In the genomic region with DNA sequence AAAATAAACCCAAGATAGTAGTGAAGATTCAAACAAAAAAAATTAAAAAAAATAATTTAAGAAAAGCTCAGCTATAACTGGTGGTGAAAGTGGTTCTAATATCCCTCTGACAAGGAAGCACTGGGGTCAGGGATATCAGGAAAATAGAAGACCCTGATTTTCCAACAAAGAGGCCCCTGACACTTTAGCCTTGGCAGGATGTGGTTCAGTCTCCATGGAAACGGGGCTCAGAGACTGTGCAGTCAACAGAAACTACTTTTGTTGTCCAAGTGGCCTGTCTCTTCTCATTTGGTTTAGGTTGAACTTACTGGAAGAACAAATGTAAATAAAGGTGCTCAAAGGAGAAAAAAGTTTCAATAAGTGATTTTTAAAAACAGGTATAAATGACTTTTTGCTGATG, we compare ENCODE assay signal across 8 cellular contexts. TPM values are rescaled to one million over a fixed set of nuclear protein-coding genes. Genes with fewer than 3 reads are reported as not detected.
DNase-seq lines count a peak whose midpoint lies in the region; ATAC-seq and TF ChIP-seq lines count a peak whose summit lies in the region.

No MANE protein-coding gene starts in this region.

- peak overlapping the region; percentile 72 for H3K27ac Mint-ChIP-seq in activated naive CD8-positive, alpha-beta T cell treated with anti-CD3 and anti-CD28 coated beads, Interleukin-2, amount 50 U/mL, for 24 hours
- peak overlapping the region; percentile 95 for H3K27ac Mint-ChIP-seq in neural crest cell (ENCODE audit: unreplicated experiment)

- DNase-seq in GM12864 (ENCODE audit: low read depth) (peak; percentile 24), NB4 (ENCODE audit: low read depth) (peak; percentile 61), neural crest cell (ENCODE audit: low read depth, low spot score) (peak; percentile 33), NCI-H345 treated with DMSO at 0.1 percent for 48 hours (lab: John Stamatoyannopoulos, UW; ENCODE audit: unreplicated experiment) (no peak), SKM-1 (lab: John Stamatoyannopoulos, UW; ENCODE audit: unreplicated experiment) (no peak), ureter (ENCODE audit: low spot score) (no peak)
- DNase-seq in activated naive CD8-positive, alpha-beta T cell treated with anti-CD3 and anti-CD28 coated beads, Interleukin-2, amount 50 U/mL, for 24 hours, result peak; percentile 22

- H3K4me3 ChIP-seq in GM12864 (ENCODE audit: low read depth, low read length) (no peak overlapping the region), NB4 (ENCODE audit: low read depth, low read length) (no peak overlapping the region)

- H3K4me1 Mint-ChIP-seq in activated naive CD8-positive, alpha-beta T cell treated with anti-CD3 and anti-CD28 coated beads, Interleukin-2, amount 50 U/mL, for 24 hours, result peaks cover 25% of the 10 kb centered on the region
- H3K4me1 Mint-ChIP-seq in neural crest cell, result peaks cover 69% of the 10 kb centered on the region

- ATAC-seq in activated naive CD8-positive, alpha-beta T cell treated with anti-CD3 and anti-CD28 coated beads, Interleukin-2, amount 50 U/mL, for 24 hours, result peak; percentile 63
- no peak for ATAC-seq in HG02840 (IDR thresholded peaks at IDR 0.05; ENCODE audit: low FRiP score, unreplicated experiment)

- no peaks in the 10 kb centered on the region for H3K9me3 Mint-ChIP-seq in activated naive CD8-positive, alpha-beta T cell treated with anti-CD3 and anti-CD28 coated beads, Interleukin-2, amount 50 U/mL, for 24 hours
- H3K9me3 Mint-ChIP-seq in neural crest cell, result no peaks in the 10 kb centered on the region

- no peak for TF ChIP-seq POLR2A in NB4 (IDR thresholded peaks at IDR 0.05; ENCODE audit: extremely low read depth, insufficient read length)

- no peak overlapping the region for H3K4me3 Mint-ChIP-seq in activated naive CD8-positive, alpha-beta T cell treated with anti-CD3 and anti-CD28 coated beads, Interleukin-2, amount 50 U/mL, for 24 hours
- H3K4me3 Mint-ChIP-seq in neural crest cell, result peak overlapping the region; percentile 74

- H3K27me3 Mint-ChIP-seq in activated naive CD8-positive, alpha-beta T cell treated with anti-CD3 and anti-CD28 coated beads, Interleukin-2, amount 50 U/mL, for 24 hours, result no peaks in the 10 kb centered on the region
- H3K27me3 Mint-ChIP-seq in neural crest cell (ENCODE audit: low read depth), result no peaks in the 10 kb centered on the region

- no peak for TF ChIP-seq CTCF in GM12864 (IDR thresholded peaks at IDR 0.05; ENCODE audit: low read depth, low read length, missing control alignments)
- no peak for TF ChIP-seq CTCF in NB4 (IDR thresholded peaks at IDR 0.05; ENCODE audit: low read depth, low read length)
- TF ChIP-seq CTCF in neural crest cell (conservative IDR thresholded peaks at IDR 0.05), result no peak

- H3K36me3 Mint-ChIP-seq in activated naive CD8-positive, alpha-beta T cell treated with anti-CD3 and anti-CD28 coated beads, Interleukin-2, amount 50 U/mL, for 24 hours (ENCODE audit: low read depth), result peaks cover 61% of the 10 kb centered on the region
- H3K36me3 Mint-ChIP-seq in neural crest cell (ENCODE audit: low read depth), result peaks cover 16% of the 10 kb centered on the region

RNA-seq across cellular contexts. Expression of gene INTS14, which starts 27.2 kb away (rescaled TPM):
- total RNA-seq in neural crest cell (53.1 and 54.6 TPM in 2 replicates), ureter (57.2 TPM)

RNA-seq across cellular contexts. Expression of gene SLC24A1, which starts 38.0 kb away (rescaled TPM):
- total RNA-seq in neural crest cell (5.4 and 8.9 TPM in 2 replicates), ureter (24.9 TPM)

RNA-seq across cellular contexts. Expression of gene HACD3, which starts 53.4 kb away (rescaled TPM):
- total RNA-seq in neural crest cell, result 147 and 153 TPM in 2 replicates
- 107 TPM for total RNA-seq in ureter

Comparison
In these comparisons a context has a peak if more than half of its experiments do, and no peak if none do; other contexts are left out.
1. DNase-seq: peak in GM12864 (single experiment), NB4 (single experiment), activated naive CD8-positive, alpha-beta T cell treated with anti-CD3 and anti-CD28 coated beads, Interleukin-2, amount 50 U/mL, for 24 hours (single experiment) and neural crest cell (single experiment); none in NCI-H345 treated with DMSO at 0.1 percent for 48 hours (single experiment), SKM-1 (single experiment) and ureter (single experiment).